Comparison of ENCODE assay signal across 8 cellular contexts in the genomic region with DNA sequence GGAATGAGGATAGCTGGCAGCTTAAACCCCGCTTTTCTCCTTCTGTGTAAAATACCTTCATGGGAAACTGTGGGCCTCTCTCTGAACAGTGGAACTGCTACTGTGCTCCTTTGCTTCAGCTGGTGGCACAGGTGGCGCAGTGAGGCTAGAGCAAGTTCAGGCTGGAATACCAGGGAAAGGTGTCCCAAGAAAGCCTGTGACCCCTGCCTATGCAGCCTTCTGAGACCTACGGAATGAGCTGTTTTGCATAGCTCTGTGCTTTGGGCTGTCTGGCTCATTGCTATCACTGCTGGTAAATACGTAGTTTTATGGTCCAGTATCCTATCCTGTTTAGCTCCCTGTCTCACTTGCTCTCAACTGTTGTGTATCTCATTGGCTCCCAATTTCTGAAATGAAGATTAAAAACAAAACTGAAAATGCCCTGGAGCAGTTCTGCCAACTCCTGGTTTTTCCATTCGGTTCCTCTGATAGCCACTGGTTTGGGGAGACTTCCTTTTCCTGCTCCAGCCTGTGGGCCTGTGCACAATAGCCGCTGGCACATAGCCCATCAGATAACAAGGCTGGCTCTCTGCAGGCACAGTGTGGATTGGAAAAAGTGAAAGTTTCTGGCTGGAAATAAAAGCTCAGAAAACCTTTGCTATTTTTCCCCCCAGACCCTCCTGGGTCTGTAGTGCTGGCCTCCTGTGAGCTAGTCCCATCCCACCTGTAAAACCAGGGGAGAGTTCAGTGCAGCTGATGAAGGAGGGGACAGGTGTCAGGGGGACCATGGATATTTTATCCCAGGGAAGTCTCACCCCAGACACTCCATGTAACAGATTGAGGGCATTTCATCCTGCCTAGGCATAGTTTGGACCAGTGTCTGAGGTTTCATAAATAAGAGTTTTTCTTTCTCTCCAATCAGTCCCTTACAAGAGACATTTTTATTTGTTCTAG. TPM values are rescaled to one million over a fixed set of nuclear protein-coding genes. Genes with fewer than 3 reads are reported as not detected.
DNase-seq lines count a peak whose midpoint lies in the region; ATAC-seq and TF ChIP-seq lines count a peak whose summit lies in the region.

No MANE protein-coding gene starts in this region.

- ATAC-seq in CD4-positive, alpha-beta T cell (ENCODE audit: poor library complexity), result no peak
- no peak for ATAC-seq in activated CD4-positive, alpha-beta T cell treated with anti-CD3 and anti-CD28 coated beads for 36 hours
- no peak for ATAC-seq in HG02852 (IDR thresholded peaks at IDR 0.05; ENCODE audit: unreplicated experiment)

- POLR2A ChIA-PET in CD4-positive, alpha-beta T cell (lab: Charles Lee), result interaction anchor here (1.1 to 4.2 kb wide), 5 partner anchors 19 to 35 kb away, joined by 4 to 21 read pairs (median 6); no protein-coding TSS in a partner anchor
- POLR2A ChIA-PET in activated CD4-positive, alpha-beta T cell treated with anti-CD3 and anti-CD28 coated beads for 36 hours (lab: Charles Lee), result interaction anchor here (0.6 kb wide), 1 partner anchor 164 kb away, joined by 3 read pairs; no protein-coding TSS in a partner anchor

- H3K27me3 ChIP-seq in CD4-positive, alpha-beta T cell (ENCODE audit: control insufficient read depth, insufficient read depth, low read length), result no peaks in the 10 kb centered on the region
- no peaks in the 10 kb centered on the region for H3K27me3 ChIP-seq in thyroid gland
- H3K27me3 ChIP-seq in neuronal stem cell (ENCODE audit: control insufficient read depth in 3 of 3, insufficient read depth in 3 of 3, low read depth in 1 of 3, low read length in 3 of 3), result no peaks in the 10 kb centered on the region

- no peak overlapping the region for H2AFZ ChIP-seq in neuronal stem cell (ENCODE audit: low read length)

- peaks cover 87% of the 10 kb centered on the region for H3K36me3 Mint-ChIP-seq in CD4-positive, alpha-beta T cell (ENCODE audit: low read depth)
- peaks cover 2% of the 10 kb centered on the region for H3K36me3 Mint-ChIP-seq in activated CD4-positive, alpha-beta T cell treated with anti-CD3 and anti-CD28 coated beads for 36 hours (ENCODE audit: low read depth)

- DNase-seq in CD4-positive, alpha-beta T cell, result no peak
- DNase-seq in NCI-H146 (lab: John Stamatoyannopoulos, UW) (peak; percentile 88), cardiac fibroblast (ENCODE audit: low read depth in 2 of 2) (peak; percentile 85 to 95), left kidney (ENCODE audit: low read depth, low spot score) (peak; percentile 80), thyroid gland (peak; percentile 92 to 94), neuronal stem cell (ENCODE audit: low spot score) (no peak)
- no peak for DNase-seq in activated CD4-positive, alpha-beta T cell treated with anti-CD3 and anti-CD28 coated beads for 36 hours

- H3K14ac ChIP-seq in neuronal stem cell (ENCODE audit: low read length), result no peak overlapping the region

- H3K4me1 ChIP-seq in thyroid gland, result peaks cover 17 to 38% of the 10 kb centered on the region in 2 donors
- peaks cover 2 to 5% of the 10 kb centered on the region in 2 donors for H3K4me1 ChIP-seq in neuronal stem cell (ENCODE audit: control insufficient read depth in 2 of 2, insufficient read depth in 1 of 2, low read depth in 1 of 2, low read length in 2 of 2)

- no peak overlapping the region for H3K4ac ChIP-seq in neuronal stem cell (ENCODE audit: low read length)

- TF ChIP-seq POLR2A in thyroid gland (IDR thresholded peaks at IDR 0.05), result no peak

- no peak overlapping the region for H2BK120ac ChIP-seq in neuronal stem cell (ENCODE audit: low read depth, low read length)

- H4K91ac ChIP-seq in neuronal stem cell (ENCODE audit: low read depth, low read length, poor library complexity), result no peak overlapping the region

- H3K4me3 ChIP-seq in cardiac fibroblast (replicated peaks in 1 of 2; ENCODE audit: low read depth in 2 of 2, low read length in 2 of 2), result peak overlapping the region in 1 of 2 donors; percentile 3
- no peak overlapping the region for H3K4me3 ChIP-seq in thyroid gland (replicated peaks in 1 of 3)
- no peak overlapping the region for H3K4me3 ChIP-seq in neuronal stem cell (ENCODE audit: low read length in 2 of 2)

- intact Hi-C loops in CD4-positive, alpha-beta T cell (cut with DNase I, micrococcal nuclease), result no loop called here
- intact Hi-C loops in thyroid gland (cut with DNase I), result no loop called here
- intact Hi-C loops in activated CD4-positive, alpha-beta T cell treated with anti-CD3 and anti-CD28 coated beads for 36 hours (cut with DNase I, micrococcal nuclease), result loop anchor here in 1 of 2 experiments (5.0 kb wide), 1 partner anchor 249 kb away; no protein-coding TSS in a partner anchor

- no peak overlapping the region for H2BK12ac ChIP-seq in neuronal stem cell (ENCODE audit: low read length)

- no peak overlapping the region for H3K18ac ChIP-seq in neuronal stem cell (ENCODE audit: low read length)

- H2BK5ac ChIP-seq in neuronal stem cell (ENCODE audit: low read length), result no peak overlapping the region

- H3K9me3 Mint-ChIP-seq in CD4-positive, alpha-beta T cell, result no peaks in the 10 kb centered on the region
- no peaks in the 10 kb centered on the region for H3K9me3 Mint-ChIP-seq in activated CD4-positive, alpha-beta T cell treated with anti-CD3 and anti-CD28 coated beads for 36 hours (ENCODE audit: low read depth)

- H3K4me2 ChIP-seq in neuronal stem cell (ENCODE audit: insufficient read depth, low read length, poor library complexity, severe bottlenecking), result no peak overlapping the region

- H3K23ac ChIP-seq in neuronal stem cell (ENCODE audit: low read depth, low read length, poor library complexity), result no peak overlapping the region

- H3K4me3 Mint-ChIP-seq in CD4-positive, alpha-beta T cell, result no peak overlapping the region
- no peak overlapping the region for H3K4me3 Mint-ChIP-seq in activated CD4-positive, alpha-beta T cell treated with anti-CD3 and anti-CD28 coated beads for 36 hours

- H3K27ac Mint-ChIP-seq in CD4-positive, alpha-beta T cell, result peak overlapping the region; percentile 49
- H3K27ac Mint-ChIP-seq in activated CD4-positive, alpha-beta T cell treated with anti-CD3 and anti-CD28 coated beads for 36 hours, result no peak overlapping the region

- peaks cover 18% of the 10 kb centered on the region for H3K4me1 Mint-ChIP-seq in CD4-positive, alpha-beta T cell (ENCODE audit: low read depth)
- peaks cover 8% of the 10 kb centered on the region for H3K4me1 Mint-ChIP-seq in activated CD4-positive, alpha-beta T cell treated with anti-CD3 and anti-CD28 coated beads for 36 hours

- no peak overlapping the region for H4K8ac ChIP-seq in neuronal stem cell (ENCODE audit: low read depth, low read length)

- CTCF ChIA-PET in CD4-positive, alpha-beta T cell (lab: Charles Lee), result interaction anchor here (1.0 to 3.0 kb wide), 2 partner anchors 34 to 59 kb away, joined by 3 to 7 read pairs; no protein-coding TSS in a partner anchor
- CTCF ChIA-PET in activated CD4-positive, alpha-beta T cell treated with anti-CD3 and anti-CD28 coated beads for 36 hours (lab: Charles Lee), result interaction anchor here (0.9 to 2.1 kb wide), 8 partner anchors 8 to 269 kb away, joined by 3 to 7 read pairs (median 4); no protein-coding TSS in a partner anchor

- no peak for TF ChIP-seq CTCF in CD4-positive, alpha-beta T cell (IDR thresholded peaks at IDR 0.05)
- TF ChIP-seq CTCF in cardiac fibroblast (IDR thresholded peaks at IDR 0.05; ENCODE audit: low read depth, low read length), result no peak
- no peak for TF ChIP-seq CTCF in thyroid gland (IDR thresholded peaks at IDR 0.05)

- no peaks in the 10 kb centered on the region for H3K9me3 ChIP-seq in CD4-positive, alpha-beta T cell (ENCODE audit: control insufficient read depth, low read length)
- H3K9me3 ChIP-seq in thyroid gland (no peaks in the 10 kb centered on the region), neuronal stem cell (replicated peaks in 1 of 2; ENCODE audit: control insufficient read depth in 2 of 2, insufficient read depth in 1 of 2, low read depth in 1 of 2, low read length in 2 of 2) (no peaks in the 10 kb centered on the region)

- H2AK5ac ChIP-seq in neuronal stem cell (ENCODE audit: low read depth, low read length), result no peak overlapping the region

- H3K36me3 ChIP-seq in thyroid gland, result peaks cover 2 to 5% of the 10 kb centered on the region in 2 donors
- H3K36me3 ChIP-seq in neuronal stem cell (replicated peaks in 1 of 2; ENCODE audit: control insufficient read depth in 2 of 2, insufficient read depth in 2 of 2, low read length in 2 of 2), result peaks cover 2 to 44% of the 10 kb centered on the region in 2 donors

- no peak overlapping the region for H3K9ac ChIP-seq in neuronal stem cell (ENCODE audit: low read depth, low read length, poor library complexity)

- no peak overlapping the region for H3K27ac ChIP-seq in CD4-positive, alpha-beta T cell (ENCODE audit: low read depth, low read length)
- H3K27ac ChIP-seq in thyroid gland (peak overlapping the region; percentile 58 to 76 (median 63)), neuronal stem cell (replicated peaks; ENCODE audit: low read length) (no peak overlapping the region)

- no peaks in the 10 kb centered on the region for H3K27me3 Mint-ChIP-seq in CD4-positive, alpha-beta T cell
- no peaks in the 10 kb centered on the region for H3K27me3 Mint-ChIP-seq in activated CD4-positive, alpha-beta T cell treated with anti-CD3 and anti-CD28 coated beads for 36 hours

- no peak overlapping the region for H2BK15ac ChIP-seq in neuronal stem cell (ENCODE audit: low read length)

- WGBS in thyroid gland, 2 donors, result 42 to 43% methylated on average over 6 of the region's 6 CpGs
- WGBS in neuronal stem cell (ENCODE audit: extremely low coverage in 2 of 2, insufficient read length in 2 of 2, insufficient replicate concordance in 1 of 2), 2 donors, result no CpG with 5 or more reads among the region's 6 CpGs

- no peaks in the 10 kb centered on the region for H3K79me1 ChIP-seq in neuronal stem cell (ENCODE audit: low read depth, low read length)

RNA-seq across cellular contexts. Expression of a gene that starts 24.1 kb away (rescaled TPM):
- total RNA-seq in CD4-positive, alpha-beta T cell, result 100 to 1,000 TPM; 711 to 727 TPM
- total RNA-seq in thyroid gland, result 10 to 100 TPM in 1 of 4 donors, 1 to 10 TPM in 3; 3.9 to 10.7 (median 7.2) TPM
- 100 to 1,000 TPM; 119 to 127 TPM for total RNA-seq in activated CD4-positive, alpha-beta T cell treated with anti-CD3 and anti-CD28 coated beads for 36 hours
- 40.9 TPM for polyA plus RNA-seq in neuronal stem cell (2013, experiment 1 of 2)
- 39.3 TPM for polyA plus RNA-seq in neuronal stem cell (2013, experiment 2 of 2)

RNA-seq across cellular contexts. Expression of a gene that starts 53.7 kb away (rescaled TPM):
- 10 to 100 TPM; 75.8 to 78.1 TPM for total RNA-seq in CD4-positive, alpha-beta T cell
- total RNA-seq in thyroid gland, result 10 to 100 TPM; 38.6 to 68.0 (median 43.8) TPM
- total RNA-seq in activated CD4-positive, alpha-beta T cell treated with anti-CD3 and anti-CD28 coated beads for 36 hours, result 10 to 100 TPM; 22.4 to 22.9 TPM
- 15.4 TPM for polyA plus RNA-seq in neuronal stem cell (2013, experiment 1 of 2)
- 15.5 TPM for polyA plus RNA-seq in neuronal stem cell (2013, experiment 2 of 2)

Comparison
In these comparisons a context has a peak if more than half of its experiments do, and no peak if none do; other contexts are left out.
1. DNase-seq: peak in NCI-H146 (single experiment), cardiac fibroblast (2 of 2), left kidney (single experiment) and thyroid gland (2 of 2); none in CD4-positive, alpha-beta T cell (0 of 10), activated CD4-positive, alpha-beta T cell treated with anti-CD3 and anti-CD28 coated beads for 36 hours (single experiment) and neuronal stem cell (single experiment).
2. H3K27ac ChIP-seq: peak in thyroid gland (3 of 3); none in CD4-positive, alpha-beta T cell (single experiment) and neuronal stem cell (single experiment).
3. RNA of a gene that starts 24.1 kb away (total RNA-seq): 711 to 727 TPM in CD4-positive, alpha-beta T cell and 119 to 127 TPM in activated CD4-positive, alpha-beta T cell treated with anti-CD3 and anti-CD28 coated beads for 36 hours; 3.9 to 10.7 TPM in thyroid gland; every median in the first group is over 10 times any median in the second.